ENCODE assay signal across 1 cellular context in genomic region chr6:149132336-149132735, GRCh38.
TF ChIP-seq lines count a peak whose summit lies in the region.

No MANE protein-coding gene starts in this region.

TF ChIP-seq in K562, 482 proteins besides CTCF, POLR2A, EP300 and RAD21 (continued from another document):
- TF ChIP-seq PBX2 (CRISPR knock-in tag; IDR thresholded peaks at IDR 0.05; ENCODE audit: low read depth): no peak; the same call in 1 of the 2 replicates
- TF ChIP-seq PBX2 (tag; conservative IDR thresholded peaks at IDR 0.05; ENCODE audit: low read depth): peak; percentile 95
- TF ChIP-seq ZNF592 (IDR thresholded peaks at IDR 0.05): 0 out of 2 replicates have a peak, but pooled peaks have one; percentile 60
- TF ChIP-seq CEBPZ (IDR thresholded peaks at IDR 0.05; ENCODE audit: borderline replicate concordance, low read depth, low read length): no peak
- no peak for TF ChIP-seq ZNF146 (CRISPR knock-in tag; IDR thresholded peaks at IDR 0.05; ENCODE audit: unreplicated experiment)
- TF ChIP-seq TFAP4 (CRISPR knock-in tag; IDR thresholded peaks at IDR 0.05; ENCODE audit: borderline replicate concordance): peak; percentile 31; the same call in 1 of the 2 replicates
- TF ChIP-seq LEF1 (IDR thresholded peaks at IDR 0.05): peak; percentile 19; the same call in 1 of the 2 replicates
- TF ChIP-seq CTBP1 (IDR thresholded peaks at IDR 0.05; ENCODE audit: borderline replicate concordance): peak; percentile 47; the same call in 1 of the 2 replicates
- TF ChIP-seq BRD9 (IDR thresholded peaks at IDR 0.05; ENCODE audit: low read depth, partially characterized antibody): no peak
- peak; percentile 47; the same call in 1 of the 2 replicates for TF ChIP-seq DPF2 (IDR thresholded peaks at IDR 0.05)
- peak; percentile 90 for TF ChIP-seq PKNOX1 (IDR thresholded peaks at IDR 0.05)
- no peak for TF ChIP-seq KAT8 (IDR thresholded peaks at IDR 0.05; ENCODE audit: low read depth)
- TF ChIP-seq MEIS2 (IDR thresholded peaks at IDR 0.05; ENCODE audit: partially characterized antibody): peak; percentile 98
- TF ChIP-seq ZBTB34 (CRISPR knock-in tag; IDR thresholded peaks at IDR 0.05): no peak
- TF ChIP-seq ARID1B (IDR thresholded peaks at IDR 0.05): peak; percentile 44
- 0 out of 2 replicates have a peak, but pooled peaks have one; percentile 17 for TF ChIP-seq SMARCA4 (IDR thresholded peaks at IDR 0.05)
- TF ChIP-seq SOX6 (IDR thresholded peaks at IDR 0.05): peak; percentile 24; the same call in 1 of the 2 replicates
